In genomic region chr5:67287795-67288194, GRCh38 we compare ENCODE assay signal across 13 cellular contexts.
DNase-seq lines count a peak whose midpoint lies in the region; ATAC-seq and TF ChIP-seq lines count a peak whose summit lies in the region.
"Had no signal": no experiment of that assay in that cellular context is flagged by ENCODE, and none has a peak within 500 bp of the region (broad histone marks: within the 10 kb centered on the region; RNA-seq: fewer than 3 reads in every experiment).

No MANE protein-coding gene starts in this region.

- H3K9me3 ChIP-seq in A673 (ENCODE audit: low read depth, low read length, poor library complexity, severe bottlenecking) (no peaks in the 10 kb centered on the region), mesenchymal stem cell (ENCODE audit: control insufficient read depth, low read length) (no peaks in the 10 kb centered on the region)

- DNase-seq in A673 (ENCODE audit: low spot score) (peak; percentile 90), HT1080 (ENCODE audit: low read depth) (peak; percentile 18), cerebellum (ENCODE audit: low spot score) (peak; percentile 40), mesenchymal stem cell (peak; percentile 81)
- no peak for DNase-seq in central memory CD4-positive, alpha-beta T cell
- DNase-seq in effector CD8-positive, alpha-beta T cell (lab: John Stamatoyannopoulos, UW) = no peak
- no peak for DNase-seq in natural killer cell treated with Interleukin-12 subunit alpha and Interleukin-12 subunit beta and Interleukin-15 and Interleukin-18, amount 100 ng/mL, for 72 hours (ENCODE audit: low spot score)
- DNase-seq: activated CD4-positive, alpha-beta memory T cell treated with anti-CD3 and anti-CD28 coated beads, Interleukin-2, amount 10 ng/mL, durations not matched to agents 7 days and 5 days; KG1; left colon had no signal

- H3K27me3 ChIP-seq in A673 (replicated peaks; ENCODE audit: insufficient read depth, low read depth, low read length, poor library complexity) (no peaks in the 10 kb centered on the region), mesenchymal stem cell (ENCODE audit: control insufficient read depth in 1 of 2, insufficient read depth in 1 of 2, low read length in 2 of 2) (no peaks in the 10 kb centered on the region)

- no peak overlapping the region for H3K4me3 Mint-ChIP-seq in natural killer cell treated with Interleukin-12 subunit alpha and Interleukin-12 subunit beta and Interleukin-15 and Interleukin-18, amount 100 ng/mL, for 72 hours
- H3K4me3 Mint-ChIP-seq: activated CD4-positive, alpha-beta memory T cell treated with anti-CD3 and anti-CD28 coated beads, Interleukin-2, amount 10 ng/mL, durations not matched to agents 7 days and 5 days; activated naive CD4-positive, alpha-beta T cell treated with anti-CD3 and anti-CD28 coated beads, Interleukin-2, amount 50 U/mL, for 24 hours had no signal

- no peak overlapping the region for H4K91ac ChIP-seq in mesenchymal stem cell (ENCODE audit: low read length)

- H3K27me3 Mint-ChIP-seq in natural killer cell treated with Interleukin-12 subunit alpha and Interleukin-12 subunit beta and Interleukin-15 and Interleukin-18, amount 100 ng/mL, for 72 hours = no peaks in the 10 kb centered on the region
- H3K27me3 Mint-ChIP-seq: activated CD4-positive, alpha-beta memory T cell treated with anti-CD3 and anti-CD28 coated beads, Interleukin-2, amount 10 ng/mL, durations not matched to agents 7 days and 5 days had no signal

- H3K4me1 Mint-ChIP-seq in natural killer cell treated with Interleukin-12 subunit alpha and Interleukin-12 subunit beta and Interleukin-15 and Interleukin-18, amount 100 ng/mL, for 72 hours (ENCODE audit: low read depth in 2 of 2) = peaks cover 0 to 7% of the 10 kb centered on the region in 2 donors
- H3K4me1 Mint-ChIP-seq: activated CD4-positive, alpha-beta memory T cell treated with anti-CD3 and anti-CD28 coated beads, Interleukin-2, amount 10 ng/mL, durations not matched to agents 7 days and 5 days; activated naive CD4-positive, alpha-beta T cell treated with anti-CD3 and anti-CD28 coated beads, Interleukin-2, amount 50 U/mL, for 24 hours had no signal

- no peak overlapping the region for H3K23ac ChIP-seq in mesenchymal stem cell (ENCODE audit: low read length in 2 of 2)

- no peak overlapping the region for H3K4me2 ChIP-seq in mesenchymal stem cell (ENCODE audit: low read length, poor library complexity, severe bottlenecking)

- H3K18ac ChIP-seq in mesenchymal stem cell (ENCODE audit: low read depth in 1 of 2, low read length in 2 of 2) = no peak overlapping the region

- no peak overlapping the region for H2AFZ ChIP-seq in mesenchymal stem cell (ENCODE audit: low read depth, low read length)

- CTCF ChIA-PET in A673 (lab: Charles Lee) = no interaction called here

- POLR2A ChIA-PET in A673 (lab: Charles Lee; ENCODE audit: low non-redundant PET) = no interaction called here

- H3K27ac ChIP-seq in A673 (ENCODE audit: low read depth, low read length, poor library complexity, severe bottlenecking) (peak overlapping the region; percentile 26), mesenchymal stem cell (ENCODE audit: low read length, poor library complexity, severe bottlenecking) (no peak overlapping the region)
- H3K27ac ChIP-seq: epithelial cell of prostate had no signal

- H3K36me3 ChIP-seq in A673 (ENCODE audit: insufficient read depth, low read length, poor library complexity, severe bottlenecking) (no peaks in the 10 kb centered on the region), mesenchymal stem cell (ENCODE audit: control insufficient read depth in 1 of 2, insufficient read depth in 2 of 2, low read depth in 1 of 2, low read length in 2 of 2) (no peaks in the 10 kb centered on the region)

- no peak overlapping the region for H2BK15ac ChIP-seq in mesenchymal stem cell (ENCODE audit: low read depth, poor library complexity, severe bottlenecking)

- H3K27ac Mint-ChIP-seq in natural killer cell treated with Interleukin-12 subunit alpha and Interleukin-12 subunit beta and Interleukin-15 and Interleukin-18, amount 100 ng/mL, for 72 hours = no peak overlapping the region
- H3K27ac Mint-ChIP-seq: activated CD4-positive, alpha-beta memory T cell treated with anti-CD3 and anti-CD28 coated beads, Interleukin-2, amount 10 ng/mL, durations not matched to agents 7 days and 5 days; activated naive CD4-positive, alpha-beta T cell treated with anti-CD3 and anti-CD28 coated beads, Interleukin-2, amount 50 U/mL, for 24 hours had no signal

- no peak for TF ChIP-seq CTCF in A673 (conservative IDR thresholded peaks at IDR 0.05; ENCODE audit: low read depth, low read length)

- no peak overlapping the region for H4K8ac ChIP-seq in mesenchymal stem cell (ENCODE audit: low read length)

- no peaks in the 10 kb centered on the region for H3K9me3 Mint-ChIP-seq in natural killer cell treated with Interleukin-12 subunit alpha and Interleukin-12 subunit beta and Interleukin-15 and Interleukin-18, amount 100 ng/mL, for 72 hours
- H3K9me3 Mint-ChIP-seq: activated CD4-positive, alpha-beta memory T cell treated with anti-CD3 and anti-CD28 coated beads, Interleukin-2, amount 10 ng/mL, durations not matched to agents 7 days and 5 days; activated naive CD4-positive, alpha-beta T cell treated with anti-CD3 and anti-CD28 coated beads, Interleukin-2, amount 50 U/mL, for 24 hours had no signal

- H2BK5ac ChIP-seq in mesenchymal stem cell (ENCODE audit: low read depth, low read length, poor library complexity, severe bottlenecking) = no peak overlapping the region

- no peaks in the 10 kb centered on the region for H3K36me3 Mint-ChIP-seq in natural killer cell treated with Interleukin-12 subunit alpha and Interleukin-12 subunit beta and Interleukin-15 and Interleukin-18, amount 100 ng/mL, for 72 hours
- H3K36me3 Mint-ChIP-seq: activated naive CD4-positive, alpha-beta T cell treated with anti-CD3 and anti-CD28 coated beads, Interleukin-2, amount 50 U/mL, for 24 hours had no signal

- H3K4me3 ChIP-seq in A673 (ENCODE audit: low read depth, low read length, poor library complexity, severe bottlenecking) (no peak overlapping the region), mesenchymal stem cell (ENCODE audit: insufficient read depth in 1 of 2, low read depth in 1 of 2, low read length in 2 of 2) (no peak overlapping the region)

- no peaks in the 10 kb centered on the region for H3K79me1 ChIP-seq in mesenchymal stem cell (replicated peaks; ENCODE audit: low read length, poor library complexity, severe bottlenecking)

- no TSS peak for BruUV-seq in A673 (replicated peaks; lab: Mats Ljungman, UMichigan)

- H2AK5ac ChIP-seq in mesenchymal stem cell (ENCODE audit: low read length, severe bottlenecking) = no peak overlapping the region

- H3K4ac ChIP-seq in mesenchymal stem cell (ENCODE audit: low read depth in 1 of 2, low read length in 2 of 2) = no peak overlapping the region

- no peak for ATAC-seq in natural killer cell treated with Interleukin-12 subunit alpha and Interleukin-12 subunit beta and Interleukin-15 and Interleukin-18, amount 100 ng/mL, for 72 hours
- ATAC-seq in HG02588 (IDR thresholded peaks at IDR 0.05; ENCODE audit: unreplicated experiment) = no peak
- ATAC-seq: left colon had no signal

- no peak overlapping the region for H3K14ac ChIP-seq in mesenchymal stem cell (ENCODE audit: low read length in 2 of 2)

- H2BK12ac ChIP-seq in mesenchymal stem cell (ENCODE audit: low read length in 2 of 2) = no peak overlapping the region

- H3K4me1 ChIP-seq in A673 (ENCODE audit: insufficient read depth, low read length, poor library complexity, severe bottlenecking) (peaks cover 27% of the 10 kb centered on the region), mesenchymal stem cell (ENCODE audit: control insufficient read depth, insufficient read depth, low read depth, low read length) (no peaks in the 10 kb centered on the region)

- 6% methylated on average over 1 of the region's 1 CpG for WGBS in mesenchymal stem cell

- no peak overlapping the region for H3K9ac ChIP-seq in mesenchymal stem cell (ENCODE audit: low read length)

- intact Hi-C loops in A673 (cut with micrococcal nuclease; ENCODE audit: unreplicated experiment) = no loop called here

- H2BK120ac ChIP-seq in mesenchymal stem cell (ENCODE audit: low read depth, low read length) = no peak overlapping the region

Comparison
In these comparisons a context has a peak if more than half of its experiments do, and no peak if none do; other contexts are left out.
1. DNase-seq: peak in A673 (single experiment), HT1080 (single experiment), cerebellum (single experiment) and mesenchymal stem cell (single experiment); none in central memory CD4-positive, alpha-beta T cell (single experiment), effector CD8-positive, alpha-beta T cell (single experiment) and natural killer cell treated with Interleukin-12 subunit alpha and Interleukin-12 subunit beta and Interleukin-15 and Interleukin-18, amount 100 ng/mL, for 72 hours (single experiment).